8 cellular contexts compared by ENCODE assay signal in the genomic region with DNA sequence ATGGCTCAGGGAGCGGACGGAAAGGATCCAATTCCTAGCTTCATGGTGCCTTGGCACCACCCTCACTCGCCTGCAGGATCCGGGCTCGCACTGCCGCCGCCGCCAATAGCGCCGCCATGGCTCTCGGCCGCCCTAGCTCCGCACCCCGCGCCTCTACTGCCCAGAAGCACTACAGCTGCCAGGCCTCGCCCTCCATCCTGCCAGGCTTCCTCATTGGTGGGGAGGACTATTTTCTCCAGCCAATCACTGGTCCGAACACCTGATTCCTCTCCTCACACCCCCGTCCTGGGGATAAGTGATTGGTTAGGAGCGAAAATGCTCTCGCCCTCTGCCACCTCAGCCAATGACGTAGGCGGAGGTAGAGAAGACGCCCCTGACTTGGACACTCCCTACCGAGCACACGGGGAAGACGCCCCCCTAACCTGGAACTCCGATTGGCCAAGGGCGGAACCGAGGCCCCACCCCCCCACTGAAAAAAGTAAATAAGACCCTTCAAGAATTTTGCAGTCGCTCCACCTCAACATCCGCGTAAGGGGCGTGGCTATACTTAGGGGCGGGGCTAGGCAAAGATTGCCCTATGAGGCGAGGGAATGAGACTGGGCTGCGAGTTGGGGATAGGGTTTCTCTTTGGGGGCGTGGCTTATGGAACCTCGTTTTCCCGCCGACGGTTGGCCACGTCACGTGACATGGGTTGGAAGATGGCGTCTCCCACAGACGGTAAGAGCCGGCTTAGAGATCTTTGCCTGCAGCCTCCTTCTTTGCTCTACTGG.
DNase-seq lines count a peak whose midpoint lies in the region; ATAC-seq lines count a peak whose summit lies in the region.

A gene (minus strand): TSS at position 177 of the 770 bp plus-strand sequence. CDS start 59 bp downstream, at position 118.
A gene with protein sequence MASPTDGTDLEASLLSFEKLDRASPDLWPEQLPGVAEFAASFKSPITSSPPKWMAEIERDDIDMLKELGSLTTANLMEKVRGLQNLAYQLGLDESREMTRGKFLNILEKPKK (plus strand): TSS at position 680 of the 770 bp plus-strand sequence. CDS start 19 bp downstream, at position 699.

- peaks cover 14% of the 10 kb centered on the region for H3K36me3 Mint-ChIP-seq in central memory CD8-positive, alpha-beta T cell (ENCODE audit: insufficient read depth)

- no peaks in the 10 kb centered on the region for H3K27me3 Mint-ChIP-seq in central memory CD8-positive, alpha-beta T cell

- peak within 1 kb of the TSS; percentile 91 for H3K4me3 Mint-ChIP-seq in central memory CD8-positive, alpha-beta T cell

- ATAC-seq in GM19035 (IDR thresholded peaks at IDR 0.05; ENCODE audit: unreplicated experiment) (peak; percentile 95), HG03354 (IDR thresholded peaks at IDR 0.05; ENCODE audit: poor library complexity, severe bottlenecking, unreplicated experiment) (peak; percentile 93)
- peak; percentile 92 for ATAC-seq in central memory CD8-positive, alpha-beta T cell (replicated peaks; ENCODE audit: extremely low read depth, poor library complexity, severe bottlenecking)

- peak within 1 kb of the TSS; percentile 94 for H3K27ac Mint-ChIP-seq in central memory CD8-positive, alpha-beta T cell (ENCODE audit: low read depth)

- peaks cover 29% of the 10 kb centered on the region for H3K4me1 Mint-ChIP-seq in central memory CD8-positive, alpha-beta T cell

- H3K9me3 Mint-ChIP-seq in central memory CD8-positive, alpha-beta T cell: peaks cover 5% of the 10 kb centered on the region

- DNase-seq in AML-193 (lab: John Stamatoyannopoulos, UW): peak; percentile 99 to 100
- peak; percentile 100 for DNase-seq in NCI-H446 (lab: John Stamatoyannopoulos, UW)
- DNase-seq in activated CD4-positive, CD25-positive, alpha-beta regulatory T cell treated with anti-CD3 and anti-CD28 coated beads, Interleukin-2, amount 50 U/mL, for 16 hours (ENCODE audit: low read depth, low spot score): peak; percentile 100
- DNase-seq in central memory CD8-positive, alpha-beta T cell (ENCODE audit: low spot score in 2 of 2): peak; percentile 100
- DNase-seq in iris pigment epithelial cell (ENCODE audit: low read depth): peak; percentile 100
- DNase-seq in stimulated activated CD4-positive, alpha-beta T cell treated with anti-CD3 and anti-CD28 coated beads, Interleukin-12 subunit alpha, Interleukin-12 subunit beta, amount 100 ng/mL, for 24 hours (ENCODE audit: low read depth in 2 of 2): peak; percentile 99 to 100

Comparison
In these comparisons a context has a peak if more than half of its experiments do, and no peak if none do; other contexts are left out.
1. Peak in every context shown above with its lines: DNase-seq and ATAC-seq.